In the genomic region with DNA sequence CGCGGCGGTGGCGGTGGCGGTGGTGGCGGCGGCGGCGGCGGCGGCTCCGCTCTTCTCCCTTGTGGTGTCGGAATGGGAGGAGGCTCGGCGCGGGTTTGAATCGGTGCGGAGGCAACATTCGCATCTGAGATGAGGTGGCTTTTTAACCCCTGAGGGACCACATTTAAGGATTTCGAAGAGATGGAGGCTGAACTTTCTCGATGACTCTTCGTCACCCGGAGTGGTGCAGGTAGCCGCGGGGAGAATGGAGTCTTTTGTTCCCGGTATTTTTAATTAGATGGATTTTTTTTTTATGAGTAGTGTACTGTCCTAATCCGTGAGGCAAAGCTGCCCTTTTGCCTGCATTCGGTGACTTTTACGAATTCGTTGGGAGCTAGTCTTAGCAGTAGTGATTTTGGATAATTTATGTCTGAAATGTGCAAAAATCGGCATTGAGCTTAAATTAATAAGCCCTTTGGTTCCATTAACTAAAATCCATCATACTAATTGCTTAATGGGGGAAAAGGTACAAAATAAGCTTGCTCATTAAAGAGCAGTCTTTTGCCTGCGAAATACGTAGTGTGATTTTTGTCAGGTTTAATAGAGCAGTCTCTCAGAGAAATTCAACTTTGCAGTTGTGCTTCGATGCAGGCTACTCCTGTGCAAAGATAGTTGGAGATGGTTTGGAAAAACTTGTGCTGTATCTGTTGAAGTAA, we compare ENCODE assay signal across 7 cellular contexts.
DNase-seq lines count a peak whose midpoint lies in the region; ATAC-seq, FAIRE-seq and TF ChIP-seq lines count a peak whose summit lies in the region.

No MANE protein-coding gene starts in this region.

- in situ Hi-C loops in GM13977 (cut with MboI; ENCODE audit: low pct_unique_long_range_greater_than_20kb, low sequenced_read_pairs, unreplicated experiment): no loop called here

- TF ChIP-seq CTCF in GM13977 (IDR thresholded peaks at IDR 0.05; ENCODE audit: extremely low read depth, insufficient read depth, missing control alignments) (no peak), ascending aorta (IDR thresholded peaks at IDR 0.05) (no peak)

- peaks cover 41% of the 10 kb centered on the region for H3K4me1 ChIP-seq in HUES6 (ENCODE audit: control insufficient read depth, insufficient read depth, low read length)
- H3K4me1 ChIP-seq in ascending aorta: peaks cover 3 to 6% of the 10 kb centered on the region in 2 donors

- no peaks in the 10 kb centered on the region for H3K9me3 Mint-ChIP-seq in stimulated activated effector memory CD8-positive, alpha-beta T cell treated with anti-CD3 and anti-CD28 coated beads, Interleukin-12 subunit alpha, Interleukin-12 subunit beta, amount 100 ng/mL, for 72 hours

- H3K36me3 ChIP-seq in HUES6 (ENCODE audit: control insufficient read depth, insufficient read depth, low read length): no peaks in the 10 kb centered on the region
- H3K36me3 ChIP-seq in ascending aorta: no peaks in the 10 kb centered on the region

- FAIRE-seq in islet of Langerhans (lab: Jason Lieb, UNC): peak; percentile 70

- H3K4me1 Mint-ChIP-seq in stimulated activated effector memory CD8-positive, alpha-beta T cell treated with anti-CD3 and anti-CD28 coated beads, Interleukin-12 subunit alpha, Interleukin-12 subunit beta, amount 100 ng/mL, for 72 hours: peaks cover 14% of the 10 kb centered on the region

- no peak for ATAC-seq in stimulated activated effector memory CD8-positive, alpha-beta T cell treated with anti-CD3 and anti-CD28 coated beads, Interleukin-12 subunit alpha, Interleukin-12 subunit beta, amount 100 ng/mL, for 72 hours
- no peak for ATAC-seq in HG02571 (IDR thresholded peaks at IDR 0.05; ENCODE audit: unreplicated experiment)

- H3K27me3 ChIP-seq in HUES6 (ENCODE audit: control insufficient read depth, insufficient read depth, low read length) (peaks cover 12% of the 10 kb centered on the region), ascending aorta (peaks cover 7% of the 10 kb centered on the region)

- H3K4me3 ChIP-seq in HUES6 (ENCODE audit: low read depth, low read length) (peak overlapping the region; percentile 79), ascending aorta (peak overlapping the region; percentile 82 to 87)

- peak overlapping the region; percentile 72 for H3K9ac ChIP-seq in HUES6 (ENCODE audit: low read length)

- intact Hi-C loops in ascending aorta (cut with DNase I): no loop called here

- peak overlapping the region; percentile 65 for H3K4me3 Mint-ChIP-seq in stimulated activated effector memory CD8-positive, alpha-beta T cell treated with anti-CD3 and anti-CD28 coated beads, Interleukin-12 subunit alpha, Interleukin-12 subunit beta, amount 100 ng/mL, for 72 hours

- H3K27ac ChIP-seq in HUES6 (ENCODE audit: low read depth, low read length) (no peak overlapping the region), ascending aorta (no peak overlapping the region)

- no peaks in the 10 kb centered on the region for H3K36me3 Mint-ChIP-seq in stimulated activated effector memory CD8-positive, alpha-beta T cell treated with anti-CD3 and anti-CD28 coated beads, Interleukin-12 subunit alpha, Interleukin-12 subunit beta, amount 100 ng/mL, for 72 hours

- DNase-seq in GM13977 (ENCODE audit: low spot score) (peak; percentile 10), ascending aorta (ENCODE audit: low spot score in 2 of 2) (no peak), RPMI8226 (no peak)
- DNase-seq in stimulated activated effector memory CD8-positive, alpha-beta T cell treated with anti-CD3 and anti-CD28 coated beads, Interleukin-12 subunit alpha, Interleukin-12 subunit beta, amount 100 ng/mL, for 72 hours (ENCODE audit: low spot score in 2 of 2): no peak

- H3K27ac Mint-ChIP-seq in stimulated activated effector memory CD8-positive, alpha-beta T cell treated with anti-CD3 and anti-CD28 coated beads, Interleukin-12 subunit alpha, Interleukin-12 subunit beta, amount 100 ng/mL, for 72 hours: no peak overlapping the region

- H3K9me3 ChIP-seq in HUES6 (ENCODE audit: control insufficient read depth, insufficient read depth, low read depth, low read length) (no peaks in the 10 kb centered on the region), ascending aorta (no peaks in the 10 kb centered on the region)
